16 cellular contexts compared by ENCODE assay signal in genomic region chr2:234355052-234355720, GRCh38.
A peak's percentile ranks its signal among the peaks of the same experiment; 100 is the strongest.
DNase-seq lines count a peak whose midpoint lies in the region; TF ChIP-seq lines count a peak whose summit lies in the region.
"Had no signal": no experiment of that assay in that cellular context is flagged by ENCODE, and none has a peak within 500 bp of the region (broad histone marks: within the 10 kb centered on the region; RNA-seq: fewer than 3 reads in every experiment).

No MANE protein-coding gene starts in this region.

- H3K79me2 ChIP-seq in mammary epithelial cell (ENCODE audit: insufficient read depth, low read length): no peaks in the 10 kb centered on the region

- WGBS in mammary epithelial cell (ENCODE audit: low coverage, missing lambda C conversion rate): 36% methylated on average over 10 of the region's 11 CpGs

- TF ChIP-seq POLR2A in erythroblast (IDR thresholded peaks at IDR 0.05; ENCODE audit: low read length): no peak

- intact Hi-C loops in mammary epithelial cell (cut with micrococcal nuclease): no loop called here
- intact Hi-C loops in MCF 10A (cut with micrococcal nuclease): no loop called here

- dilution Hi-C loops in mammary epithelial cell (cut with HindIII; ENCODE audit: low sequenced_read_pairs): loop anchor here (10.0 kb wide), 1 partner anchor 60 kb away; no protein-coding TSS in a partner anchor

- H3K27ac Mint-ChIP-seq in MCF 10A (ENCODE audit: low read depth, unreplicated experiment): no peak overlapping the region
- H3K27ac Mint-ChIP-seq: activated T-cell treated with anti-CD3 and anti-CD28 coated beads, Interleukin-2, amount 50 U/mL, for 24 hours had no signal

- no peak overlapping the region for H3K4me2 ChIP-seq in mammary epithelial cell (ENCODE audit: insufficient read depth, low read depth, low read length)

- H3K4me1 Mint-ChIP-seq in MCF 10A (ENCODE audit: insufficient read depth, unreplicated experiment): no peaks in the 10 kb centered on the region

- H3K4me1 ChIP-seq in mammary epithelial cell (ENCODE audit: insufficient read depth, low read length): no peaks in the 10 kb centered on the region
- H3K4me1 ChIP-seq: tibial artery had no signal

- no peaks in the 10 kb centered on the region for H4K20me1 ChIP-seq in mammary epithelial cell (ENCODE audit: insufficient read depth, low read length)

- H3K36me3 ChIP-seq in mammary epithelial cell (ENCODE audit: insufficient read depth, low read length): no peaks in the 10 kb centered on the region
- H3K36me3 ChIP-seq: tibial artery had no signal

- CTCF ChIA-PET in mammary epithelial cell (lab: Charles Lee; ENCODE audit: low non-redundant PET) (no interaction called here), MCF 10A (lab: Yijun Ruan, JAX) (no interaction called here), GM10248 (lab: Yijun Ruan, JAX) (no interaction called here)

- H3K4me3 ChIP-seq in mammary epithelial cell (replicated peaks in 1 of 3; ENCODE audit: insufficient read depth in 1 of 3, low read depth in 2 of 3, low read length in 3 of 3): no peak overlapping the region
- H3K4me3 ChIP-seq: K562, tibial artery had no signal

- BruUV-seq in mammary epithelial cell (replicated peaks; lab: Mats Ljungman, UMichigan): no TSS peak
- no TSS peak for BruUV-seq in MCF 10A (replicated peaks; lab: Mats Ljungman, UMichigan)

- DNase-seq in mammary epithelial cell: no peak
- no peak for DNase-seq in MCF 10A (ENCODE audit: unreplicated experiment)
- peak; percentile 63 for DNase-seq in NCI-H2171 (lab: John Stamatoyannopoulos, UW)
- DNase-seq in germinal center (ENCODE audit: low spot score): peak; percentile 28
- DNase-seq in erythroblast (lab: John Stamatoyannopoulos, UW): no peak
- no peak for DNase-seq in GM10248 (ENCODE audit: extremely low spot score)
- DNase-seq in activated T-cell treated with anti-CD3 and anti-CD28 coated beads, Interleukin-2, amount 50 U/mL, for 48 hours: no peak
- no peak for DNase-seq in stimulated activated CD4-positive, alpha-beta T cell treated with anti-CD3 and anti-CD28 coated beads, Interleukin-1b, Interleukin-23, amount 100 ng/mL, for 48 hours
- DNase-seq: activated CD4-positive, alpha-beta T cell treated with anti-CD3 and anti-CD28 coated beads for 4 hours; activated T-cell treated with anti-CD3 and anti-CD28 coated beads, Interleukin-2, amount 50 U/mL, for 24 hours; kidney; NCI-H2029 treated with DMSO at 0.1 percent for 48 hours; T-helper 1 cell; tibial artery had no signal

- no peaks in the 10 kb centered on the region for H3K36me3 Mint-ChIP-seq in MCF 10A (ENCODE audit: insufficient read depth, unreplicated experiment)

- no peaks in the 10 kb centered on the region for H3K27me3 ChIP-seq in mammary epithelial cell (ENCODE audit: insufficient read depth, low read length)

- H3K9me3 ChIP-seq in mammary epithelial cell (replicated peaks; ENCODE audit: insufficient read depth, low read length): no peaks in the 10 kb centered on the region
- H3K9me3 ChIP-seq: tibial artery had no signal

- in situ Hi-C loops in mammary epithelial cell (cut with MboI; ENCODE audit: low sequenced_read_pairs in 2 of 2): no loop called here

- no peaks in the 10 kb centered on the region for H3K27me3 Mint-ChIP-seq in MCF 10A (ENCODE audit: insufficient read depth, unreplicated experiment)
- H3K27me3 Mint-ChIP-seq: activated T-cell treated with anti-CD3 and anti-CD28 coated beads, Interleukin-2, amount 50 U/mL, for 24 hours; central memory CD8-positive, alpha-beta T cell had no signal

- H3K9ac ChIP-seq in mammary epithelial cell (ENCODE audit: insufficient read depth, low read length): no peak overlapping the region

- H3K9me3 Mint-ChIP-seq in MCF 10A (ENCODE audit: unreplicated experiment): peaks cover 8% of the 10 kb centered on the region

- POLR2A ChIA-PET in MCF 10A (lab: Yijun Ruan, JAX) (no interaction called here), GM10248 (lab: Yijun Ruan, JAX) (no interaction called here)

- no peak overlapping the region for H3K27ac ChIP-seq in mammary epithelial cell (ENCODE audit: insufficient read depth, low read depth, low read length)
- H3K27ac ChIP-seq: tibial artery had no signal

- H2AFZ ChIP-seq in mammary epithelial cell (ENCODE audit: low read depth, low read length): peak overlapping the region; percentile 18

- no peak overlapping the region for H3K4me3 Mint-ChIP-seq in MCF 10A (ENCODE audit: unreplicated experiment)
- H3K4me3 Mint-ChIP-seq: activated T-cell treated with anti-CD3 and anti-CD28 coated beads, Interleukin-2, amount 50 U/mL, for 24 hours; central memory CD8-positive, alpha-beta T cell had no signal

- TF ChIP-seq CTCF in mammary epithelial cell (conservative IDR thresholded peaks at IDR 0.05 in 1 of 2, IDR thresholded peaks at IDR 0.05 in 1 of 2; ENCODE audit: extremely low read depth in 1 of 2, insufficient read depth in 1 of 2, low read depth in 1 of 2, low read length in 2 of 2) (no peak), MCF 10A (IDR thresholded peaks at IDR 0.05; ENCODE audit: unreplicated experiment) (no peak), GM10248 (IDR thresholded peaks at IDR 0.05; ENCODE audit: control extremely low read depth, extremely low read depth, low read depth, missing control alignments) (no peak)

Comparison
In these comparisons a context has a peak if more than half of its experiments do, and no peak if none do; other contexts are left out.
1. DNase-seq: peak in NCI-H2171 (single experiment) and germinal center (single experiment); none in mammary epithelial cell (single experiment), MCF 10A (single experiment), erythroblast (0 of 2), GM10248 (single experiment), activated T-cell treated with anti-CD3 and anti-CD28 coated beads, Interleukin-2, amount 50 U/mL, for 48 hours (0 of 2) and stimulated activated CD4-positive, alpha-beta T cell treated with anti-CD3 and anti-CD28 coated beads, Interleukin-1b, Interleukin-23, amount 100 ng/mL, for 48 hours (single experiment).